1 cellular context compared by ENCODE assay signal in genomic region chr1:19310720-19311502, GRCh38.
TF ChIP-seq lines count a peak whose summit lies in the region.

No MANE protein-coding gene starts in this region.

TF ChIP-seq in IMR-90, 13 proteins besides CTCF, POLR2A, EP300 and RAD21 (continued from another document):
- TF ChIP-seq NFE2L2 (IDR thresholded peaks at IDR 0.05; ENCODE audit: low read depth, low read length) = no peak
- TF ChIP-seq, protein P1, sequence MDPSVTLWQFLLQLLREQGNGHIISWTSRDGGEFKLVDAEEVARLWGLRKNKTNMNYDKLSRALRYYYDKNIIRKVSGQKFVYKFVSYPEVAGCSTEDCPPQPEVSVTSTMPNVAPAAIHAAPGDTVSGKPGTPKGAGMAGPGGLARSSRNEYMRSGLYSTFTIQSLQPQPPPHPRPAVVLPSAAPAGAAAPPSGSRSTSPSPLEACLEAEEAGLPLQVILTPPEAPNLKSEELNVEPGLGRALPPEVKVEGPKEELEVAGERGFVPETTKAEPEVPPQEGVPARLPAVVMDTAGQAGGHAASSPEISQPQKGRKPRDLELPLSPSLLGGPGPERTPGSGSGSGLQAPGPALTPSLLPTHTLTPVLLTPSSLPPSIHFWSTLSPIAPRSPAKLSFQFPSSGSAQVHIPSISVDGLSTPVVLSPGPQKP (IDR thresholded peaks at IDR 0.05; ENCODE audit: borderline replicate concordance, low read depth, low read length) = no peak
